9 cellular contexts compared by ENCODE assay signal in the genomic region with DNA sequence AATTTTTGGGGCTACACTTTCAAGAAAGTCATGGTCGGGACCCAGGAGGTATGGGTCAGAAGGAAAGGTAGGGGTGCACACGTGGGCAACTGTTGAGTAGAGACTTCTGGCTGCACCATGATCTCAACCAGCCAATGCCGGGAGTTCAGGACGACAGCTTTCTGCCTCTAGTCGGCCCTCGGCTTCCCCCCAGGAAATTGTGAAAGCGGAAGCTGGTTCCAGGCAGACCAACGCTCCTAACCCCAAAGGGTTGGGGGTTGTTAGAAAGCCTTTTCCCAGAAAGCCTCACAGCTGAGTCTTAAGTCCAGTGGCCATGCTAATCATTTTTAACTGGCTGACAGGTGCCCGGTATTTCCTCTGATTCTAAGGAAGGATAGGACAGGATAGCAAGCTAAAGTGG. TPM values are rescaled to one million over a fixed set of nuclear protein-coding genes. Genes with fewer than 3 reads are reported as not detected.
"Had no signal": no experiment of that assay in that cellular context is flagged by ENCODE, and none has a peak within 500 bp of the region (broad histone marks: within the 10 kb centered on the region; RNA-seq: fewer than 3 reads in every experiment).

No MANE protein-coding gene starts in this region.

RNA-seq across cellular contexts. Expression of a gene that starts 1.8 kb away (rescaled TPM):
- total RNA-seq: activated CD8-positive, alpha-beta T cell treated with anti-CD3 and anti-CD28 coated beads, Interleukin-2, amount 10 ng/mL, durations not matched to agents 7 days and 5 days; activated naive CD8-positive, alpha-beta T cell treated with anti-CD3 and anti-CD28 coated beads, Interleukin-2, amount 10 ng/mL, durations not matched to agents 7 days and 5 days; adrenal gland; cerebellum; LHCN-M2; M059J; Peyer's patch; T-helper 1 cell treated with Interleukin-12 subunit alpha and Interleukin-12 subunit beta and Interleukin-4 antibody, amounts not matched to agents 30 ng/mL and 1 ng/mL, for 36 hours; WTC11 had no signal
- polyA plus RNA-seq: adrenal gland had no signal

RNA-seq across cellular contexts. Expression of a gene that starts 36.7 kb away (rescaled TPM):
- total RNA-seq: activated CD8-positive, alpha-beta T cell treated with anti-CD3 and anti-CD28 coated beads, Interleukin-2, amount 10 ng/mL, durations not matched to agents 7 days and 5 days; activated naive CD8-positive, alpha-beta T cell treated with anti-CD3 and anti-CD28 coated beads, Interleukin-2, amount 10 ng/mL, durations not matched to agents 7 days and 5 days; adrenal gland; LHCN-M2; M059J; Peyer's patch; T-helper 1 cell treated with Interleukin-12 subunit alpha and Interleukin-12 subunit beta and Interleukin-4 antibody, amounts not matched to agents 30 ng/mL and 1 ng/mL, for 36 hours had no signal
